20 cellular contexts compared by ENCODE assay signal in genomic region chr1:17116643-17117042, GRCh38.
"Had no signal": no experiment of that assay in that cellular context is flagged by ENCODE, and none has a peak within 500 bp of the region (broad histone marks: within the 10 kb centered on the region; RNA-seq: fewer than 3 reads in every experiment).

No MANE protein-coding gene starts in this region.

- ATAC-seq: left cardiac atrium; left lung; natural killer cell; right cardiac atrium; stimulated activated naive B cell treated with anti-CD40 and anti-IgM and Interleukin-4, amounts not matched to agents 10 μg/mL and 1 μg/mL and 100 μg/mL, for 72 hours had no signal

- H3K9ac ChIP-seq: parathyroid adenoma had no signal

- H3K4me1 ChIP-seq: parathyroid adenoma had no signal

- H3K79me2 ChIP-seq: parathyroid adenoma had no signal

- H3K27me3 ChIP-seq: vagina had no signal

- H3K27ac ChIP-seq: left lung, parathyroid adenoma, prostate gland, suprapubic skin, thyroid gland, vagina had no signal

- DNase-seq: cerebellar nuclear complex; cortex of kidney; effector CD4-positive, alpha-beta T cell; head of caudate nucleus; left cardiac atrium; left lung; natural killer cell; right cardiac atrium; small intestine; stimulated activated CD4-positive, alpha-beta T cell treated with anti-CD3 and anti-CD28 coated beads, Interleukin-15, amount 100 ng/mL, for 24 hours; stimulated activated CD4-positive, alpha-beta T cell treated with anti-CD3 and anti-CD28 coated beads, Interleukin-2, amount 100 ng/mL, for 48 hours; stimulated activated naive B cell treated with anti-CD40 and anti-IgM and Interleukin-4, amounts not matched to agents 10 μg/mL and 1 μg/mL and 100 μg/mL, for 72 hours; thyroid gland; trophoblast cell had no signal

- H3K4me3 ChIP-seq: prostate gland, suprapubic skin, thyroid gland, vagina had no signal

- H3K36me3 ChIP-seq: left lung, prostate gland, suprapubic skin, thyroid gland, vagina had no signal

- FAIRE-seq: frontal cortex, keratinocyte, small intestine had no signal

- H3K9me3 ChIP-seq: left lung, prostate gland, suprapubic skin, thyroid gland, vagina had no signal

- H2AFZ ChIP-seq: parathyroid adenoma had no signal
